24 cellular contexts compared by ENCODE assay signal in the genomic region with DNA sequence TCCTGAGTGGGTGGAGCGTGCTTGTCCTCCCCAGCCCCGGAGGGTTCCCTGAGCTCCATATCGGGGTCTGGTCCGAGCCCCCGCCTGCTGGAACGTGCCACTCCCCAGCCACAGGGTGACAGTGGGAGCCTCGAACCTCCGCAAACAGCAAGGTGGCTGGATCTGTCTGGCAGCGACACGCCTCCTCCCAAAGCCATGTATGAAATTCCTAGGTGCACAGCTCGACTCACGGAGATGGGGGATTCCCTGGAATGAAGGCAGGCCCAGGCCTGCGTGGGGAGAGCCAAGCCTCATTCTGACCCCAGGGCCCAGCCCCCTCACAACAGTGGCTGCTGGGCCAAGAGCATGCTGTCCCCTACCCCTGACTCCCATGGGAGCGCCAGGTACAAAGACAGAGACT.
"Had no signal": no experiment of that assay in that cellular context is flagged by ENCODE, and none has a peak within 500 bp of the region (broad histone marks: within the 10 kb centered on the region; RNA-seq: fewer than 3 reads in every experiment).

No MANE protein-coding gene starts in this region.

- H3K4me1 Mint-ChIP-seq: activated naive CD8-positive, alpha-beta T cell treated with anti-CD3 and anti-CD28 coated beads, Interleukin-2, amount 10 ng/mL, durations not matched to agents 7 days and 5 days; T-helper 17 cell had no signal

- H3K27ac Mint-ChIP-seq: activated CD8-positive, alpha-beta T cell treated with anti-CD3 and anti-CD28 coated beads, Interleukin-2, amount 10 ng/mL, durations not matched to agents 7 days and 5 days; activated naive CD8-positive, alpha-beta T cell treated with anti-CD3 and anti-CD28 coated beads, Interleukin-2, amount 10 ng/mL, durations not matched to agents 7 days and 5 days; T-helper 17 cell; WTC11 had no signal

- H3K4me3 Mint-ChIP-seq: activated CD8-positive, alpha-beta T cell treated with anti-CD3 and anti-CD28 coated beads, Interleukin-2, amount 10 ng/mL, durations not matched to agents 7 days and 5 days; activated naive CD8-positive, alpha-beta T cell treated with anti-CD3 and anti-CD28 coated beads, Interleukin-2, amount 10 ng/mL, durations not matched to agents 7 days and 5 days; T-helper 17 cell; WTC11 had no signal

- H3K27me3 Mint-ChIP-seq: T-helper 17 cell had no signal

- H3K4me3 ChIP-seq: adrenal gland, Peyer's patch had no signal

- H3K9me3 Mint-ChIP-seq: activated naive CD8-positive, alpha-beta T cell treated with anti-CD3 and anti-CD28 coated beads, Interleukin-2, amount 10 ng/mL, durations not matched to agents 7 days and 5 days; WTC11 had no signal

- H3K4me1 ChIP-seq: adrenal gland had no signal

- ATAC-seq: activated CD8-positive, alpha-beta T cell treated with anti-CD3 and anti-CD28 coated beads, Interleukin-2, amount 10 ng/mL, durations not matched to agents 7 days and 5 days; T-helper 17 cell; WTC11 had no signal

- DNase-seq: activated CD4-positive, alpha-beta T cell treated with anti-CD3 and anti-CD28 coated beads for 48 hours; activated CD4-positive, alpha-beta T cell treated with anti-CD3 and anti-CD28 coated beads, Interleukin-2, amount 50 U/mL, for 4 hours; activated CD4-positive, CD25-positive, alpha-beta regulatory T cell treated with anti-CD3 and anti-CD28 coated beads, Interleukin-2, amount 50 U/mL, for 72 hours; activated CD8-positive, alpha-beta memory T cell treated with anti-CD3 and anti-CD28 coated beads, Interleukin-2, amount 50 U/mL, for 48 hours; activated CD8-positive, alpha-beta T cell treated with anti-CD3 and anti-CD28 coated beads, Interleukin-2, amount 10 ng/mL, durations not matched to agents 7 days and 5 days; activated naive CD4-positive, alpha-beta T cell treated with anti-CD3 and anti-CD28 coated beads, Interleukin-2, amount 50 U/mL, for 16 hours; activated naive CD8-positive, alpha-beta T cell treated with anti-CD3 and anti-CD28 coated beads, Interleukin-2, amount 10 ng/mL, durations not matched to agents 7 days and 5 days; activated T-cell treated with anti-CD3 and anti-CD28 coated beads, Interleukin-2, amount 50 U/mL, for 1 hour; adrenal gland; anterior cingulate cortex; central memory CD4-positive, alpha-beta T cell; KG1; NCI-H1092; NCI-H1436; NCI-H1694 treated with DMSO at 0.1 percent for 48 hours; NCI-H2029 treated with DMSO at 0.1 percent for 48 hours; NCI-H345; NCI-H510A; NCI-H526 treated with DMSO at 0.1 percent for 48 hours; Peyer's patch; SHP77 treated with DMSO at 0.1 percent for 48 hours; T-helper 17 cell; T-helper 9 cell had no signal

- H3K27me3 ChIP-seq: Peyer's patch had no signal

- H3K27ac ChIP-seq: adrenal gland, Peyer's patch had no signal

- H3K36me3 ChIP-seq: adrenal gland, Peyer's patch had no signal

- H3K36me3 Mint-ChIP-seq: activated naive CD8-positive, alpha-beta T cell treated with anti-CD3 and anti-CD28 coated beads, Interleukin-2, amount 10 ng/mL, durations not matched to agents 7 days and 5 days had no signal

- H3K9me3 ChIP-seq: adrenal gland, Peyer's patch had no signal
